ENCODE assay signal across 27 cellular contexts in genomic region chr7:6642861-6643640, GRCh38. TPM values are rescaled to one million over a fixed set of nuclear protein-coding genes. Genes with fewer than 3 reads are reported as not detected.
DNase-seq lines count a peak whose midpoint lies in the region; ATAC-seq, FAIRE-seq and TF ChIP-seq lines count a peak whose summit lies in the region.
"Had no signal": no experiment of that assay in that cellular context is flagged by ENCODE, and none has a peak within 500 bp of the region (broad histone marks: within the 10 kb centered on the region; RNA-seq: fewer than 3 reads in every experiment).

No MANE protein-coding gene starts in this region.

- peaks cover 31% of the 10 kb centered on the region for H3K4me1 Mint-ChIP-seq in stimulated activated effector memory CD8-positive, alpha-beta T cell treated with anti-CD3 and anti-CD28 coated beads, Interleukin-12 subunit alpha, Interleukin-12 subunit beta, amount 100 ng/mL, for 72 hours

- H3K9me3 Mint-ChIP-seq in stimulated activated effector memory CD8-positive, alpha-beta T cell treated with anti-CD3 and anti-CD28 coated beads, Interleukin-12 subunit alpha, Interleukin-12 subunit beta, amount 100 ng/mL, for 72 hours, result no peaks in the 10 kb centered on the region
- H3K9me3 Mint-ChIP-seq: CD4-positive, CD25-positive, alpha-beta regulatory T cell; CD8-positive, alpha-beta memory T cell; HFFc6 had no signal

- no peak overlapping the region for H3K4me3 ChIP-seq in H7 (ENCODE audit: insufficient read depth, low read depth, low read length)
- H3K4me3 ChIP-seq in Panc1 (ENCODE audit: low read depth in 2 of 2, low read length in 2 of 2), result no peak overlapping the region
- no peak overlapping the region for H3K4me3 ChIP-seq in kidney (ENCODE audit: low read length in 2 of 2)
- H3K4me3 ChIP-seq: GM23248 had no signal

- H3K27me3 ChIP-seq in H7 (ENCODE audit: control insufficient read depth, insufficient read depth, low read length) (no peaks in the 10 kb centered on the region), Panc1 (ENCODE audit: control insufficient read depth, insufficient read depth, low read length) (no peaks in the 10 kb centered on the region)
- H3K27me3 ChIP-seq: BE2C had no signal

- no TSS peak for BruUV-seq in Panc1 (replicated peaks; lab: Mats Ljungman, UMichigan)

- H3K4me3 Mint-ChIP-seq in stimulated activated effector memory CD8-positive, alpha-beta T cell treated with anti-CD3 and anti-CD28 coated beads, Interleukin-12 subunit alpha, Interleukin-12 subunit beta, amount 100 ng/mL, for 72 hours, result no peak overlapping the region
- H3K4me3 Mint-ChIP-seq: CD4-positive, CD25-positive, alpha-beta regulatory T cell; CD8-positive, alpha-beta memory T cell; HFFc6 had no signal

- no peaks in the 10 kb centered on the region for H3K9me3 ChIP-seq in Panc1 (ENCODE audit: control insufficient read depth, insufficient read depth, low read depth, low read length)
- no peaks in the 10 kb centered on the region for H3K9me3 ChIP-seq in kidney (ENCODE audit: control insufficient read depth in 1 of 2, low read length in 2 of 2)
- H3K9me3 ChIP-seq: BE2C had no signal

- in situ Hi-C loops in Panc1 (cut with HindIII; ENCODE audit: low pct_unique_long_range_greater_than_20kb, low sequenced_read_pairs), result no loop called here

- H3K27ac ChIP-seq in Panc1 (ENCODE audit: low read length) (no peak overlapping the region), kidney (ENCODE audit: low read depth in 2 of 2, low read length in 2 of 2) (no peak overlapping the region)
- H3K27ac ChIP-seq: GM23248, HL-60 had no signal

- H3K9ac ChIP-seq in kidney (ENCODE audit: low read length in 2 of 2), result no peak overlapping the region
- H3K9ac ChIP-seq: GM23248 had no signal

- POLR2A ChIA-PET in Panc1 (lab: Charles Lee), result no interaction called here

- peaks cover 2% of the 10 kb centered on the region for H3K36me3 ChIP-seq in H7 (replicated peaks; ENCODE audit: control insufficient read depth, insufficient read depth, low read length)
- H3K36me3 ChIP-seq in Panc1 (ENCODE audit: control insufficient read depth, insufficient read depth, low read length), result peaks cover 4% of the 10 kb centered on the region; the same call in 1 of the 2 replicates
- peaks cover 17 to 25% of the 10 kb centered on the region in 2 donors for H3K36me3 ChIP-seq in kidney (ENCODE audit: control insufficient read depth in 1 of 2, insufficient read depth in 2 of 2, low read length in 2 of 2)

- no peak for FAIRE-seq in kidney (lab: Jason Lieb, UNC)
- FAIRE-seq: A204.1, G401.6, GM12891, GM19239 had no signal

- CTCF ChIA-PET in Panc1 (lab: Charles Lee), result no interaction called here

- peak overlapping the region; percentile 78 for H3K27ac Mint-ChIP-seq in stimulated activated effector memory CD8-positive, alpha-beta T cell treated with anti-CD3 and anti-CD28 coated beads, Interleukin-12 subunit alpha, Interleukin-12 subunit beta, amount 100 ng/mL, for 72 hours
- H3K27ac Mint-ChIP-seq: CD4-positive, CD25-positive, alpha-beta regulatory T cell; CD8-positive, alpha-beta memory T cell; HFFc6 had no signal

- H3K36me3 Mint-ChIP-seq in stimulated activated effector memory CD8-positive, alpha-beta T cell treated with anti-CD3 and anti-CD28 coated beads, Interleukin-12 subunit alpha, Interleukin-12 subunit beta, amount 100 ng/mL, for 72 hours, result peaks cover 64% of the 10 kb centered on the region

- intact Hi-C loops in Right ventricle myocardium inferior (cut with DNase I), result no loop called here
- intact Hi-C loops in left ventricle myocardium superior (cut with micrococcal nuclease), result no loop called here
- intact Hi-C loops in Panc1 (cut with micrococcal nuclease; ENCODE audit: unreplicated experiment), result no loop called here
- intact Hi-C loops in kidney (cut with DNase I), result no loop called here
- intact Hi-C loops in head of caudate nucleus (cut with DNase I), result loop anchor here (10.0 kb wide), 1 partner anchor 62 kb away; the partner anchor contains the start of gene ZNF12

- H3K4me1 ChIP-seq in Panc1 (ENCODE audit: control insufficient read depth, insufficient read depth, low read length) (peaks cover 7% of the 10 kb centered on the region), kidney (ENCODE audit: control insufficient read depth in 1 of 2, insufficient read depth in 1 of 2, low read depth in 1 of 2, low read length in 2 of 2) (peaks cover 0 to 6% of the 10 kb centered on the region in 2 donors)
- H3K4me1 ChIP-seq: BE2C had no signal

- peak; percentile 58 for DNase-seq in Right ventricle myocardium inferior (ENCODE audit: missing footprints)
- DNase-seq in left ventricle myocardium superior, result no peak
- DNase-seq in H7, result peak; percentile 31
- no peak for DNase-seq in Panc1 (ENCODE audit: low read depth, low spot score)
- DNase-seq in stimulated activated effector memory CD8-positive, alpha-beta T cell treated with anti-CD3 and anti-CD28 coated beads, Interleukin-12 subunit alpha, Interleukin-12 subunit beta, amount 100 ng/mL, for 72 hours (ENCODE audit: low spot score in 2 of 2), result no peak
- DNase-seq in kidney, result no peak
- no peak for DNase-seq in SIG-M5 (lab: John Stamatoyannopoulos, UW)
- no peak for DNase-seq in head of caudate nucleus
- DNase-seq: ACHN; BE2C; C1 segment of cervical spinal cord; CD4-positive, CD25-positive, alpha-beta regulatory T cell; CD8-positive, alpha-beta memory T cell; COR-L47; DMS 273 treated with DMSO at 0.1 percent for 48 hours; DMS53; DND-41; EL; GM23248; HCEC 1CT; HFFc6; IMR-90 had no signal

- ATAC-seq in Right ventricle myocardium inferior (no peak), left ventricle myocardium superior (no peak), Panc1 (peak; percentile 19; the same call in 1 of the 2 replicates)
- ATAC-seq in stimulated activated effector memory CD8-positive, alpha-beta T cell treated with anti-CD3 and anti-CD28 coated beads, Interleukin-12 subunit alpha, Interleukin-12 subunit beta, amount 100 ng/mL, for 72 hours, result no peak

- TF ChIP-seq CTCF in Panc1 (IDR thresholded peaks at IDR 0.05), result no peak
- TF ChIP-seq CTCF in kidney (IDR thresholded peaks at IDR 0.05; ENCODE audit: borderline replicate concordance, extremely low read depth, insufficient read depth), result no peak

RNA-seq across cellular contexts. Expression of gene ZNF316, which starts 5.9 kb away (rescaled TPM):
- total RNA-seq in Right ventricle myocardium inferior (16.5 TPM), left ventricle myocardium superior (20.7 TPM), Panc1 (2021; ENCODE audit: unreplicated experiment) (37.8 TPM), kidney (31.7 TPM)
- total RNA-seq in H7 (2014; rRNA removed; shearing (Covaris generic)), result 7.6 and 10.0 TPM in 2 replicates
- 35.1 TPM for polyA plus RNA-seq in Panc1 (2012; ENCODE audit: insufficient read length)
- polyA plus RNA-seq in kidney (ENCODE audit: insufficient read depth, low read depth, low replicate concordance), result 7.2 TPM

RNA-seq across cellular contexts. Expression of gene ZNF853, which starts 27.6 kb away (rescaled TPM):
- total RNA-seq in Right ventricle myocardium inferior (10.3 TPM), left ventricle myocardium superior (11.1 TPM), Panc1 (2021; ENCODE audit: unreplicated experiment) (1.4 TPM), kidney (5.4 TPM)
- total RNA-seq in H7 (2014; rRNA removed; shearing (Covaris generic)), result 6.4 and 6.5 TPM in 2 replicates
- polyA plus RNA-seq in Panc1 (2012; ENCODE audit: insufficient read length), result 2.5 TPM
- 3.4 TPM for polyA plus RNA-seq in kidney (ENCODE audit: insufficient read depth, low read depth, low replicate concordance)
- polyA plus RNA-seq: GM23248 had no signal

RNA-seq across cellular contexts. Expression of gene INTS15, which starts 53.2 kb away (rescaled TPM):
- 15.9 TPM for total RNA-seq in Right ventricle myocardium inferior
- total RNA-seq in left ventricle myocardium superior, result 16.9 TPM
- total RNA-seq in H7 (2014; rRNA removed; shearing (Covaris generic)), result 24.7 and 30.7 TPM in 2 replicates
- total RNA-seq in Panc1 (2021; ENCODE audit: unreplicated experiment), result 46.8 TPM
- 59.6 TPM for polyA plus RNA-seq in Panc1 (2012; ENCODE audit: insufficient read length)
- total RNA-seq in kidney, result 26.7 TPM
- 16.9 TPM for polyA plus RNA-seq in kidney (ENCODE audit: insufficient read depth, low read depth, low replicate concordance)

Comparison
In these comparisons a context has a peak if more than half of its experiments do, and no peak if none do; other contexts are left out.
1. DNase-seq: peak in Right ventricle myocardium inferior (single experiment) and H7 (single experiment); none in left ventricle myocardium superior (single experiment), Panc1 (single experiment), stimulated activated effector memory CD8-positive, alpha-beta T cell treated with anti-CD3 and anti-CD28 coated beads, Interleukin-12 subunit alpha, Interleukin-12 subunit beta, amount 100 ng/mL, for 72 hours (0 of 2), kidney (single experiment), SIG-M5 (single experiment) and head of caudate nucleus (0 of 42).